In genomic region chr5:34525761-34526160, GRCh38 we compare ENCODE assay signal across 21 cellular contexts.
A peak's percentile ranks its signal among the peaks of the same experiment; 100 is the strongest.
DNase-seq lines count a peak whose midpoint lies in the region; ATAC-seq, FAIRE-seq and TF ChIP-seq lines count a peak whose summit lies in the region.
"Had no signal": no experiment of that assay in that cellular context is flagged by ENCODE, and none has a peak within 500 bp of the region (broad histone marks: within the 10 kb centered on the region; RNA-seq: fewer than 3 reads in every experiment).

No MANE protein-coding gene starts in this region.

- no peak overlapping the region for H4K8ac ChIP-seq in mesendoderm (ENCODE audit: low read depth, low read length)

- H3K79me2 ChIP-seq in HepG2 (ENCODE audit: insufficient read depth, low read length) (no peaks in the 10 kb centered on the region), mesendoderm (ENCODE audit: control insufficient read depth, insufficient read depth, low read length) (no peaks in the 10 kb centered on the region)

- intact Hi-C loops in HepG2 (cut with micrococcal nuclease; ENCODE audit: unreplicated experiment), result no loop called here

- no peaks in the 10 kb centered on the region for H3K27me3 ChIP-seq in liver (ENCODE audit: control insufficient read depth in 4 of 4, insufficient read depth in 4 of 4, low read length in 3 of 4)
- H3K27me3 ChIP-seq in HepG2 (ENCODE audit: control insufficient read depth in 1 of 2, insufficient read depth in 2 of 2, low read length in 2 of 2), result no peaks in the 10 kb centered on the region
- no peaks in the 10 kb centered on the region for H3K27me3 ChIP-seq in mesendoderm (ENCODE audit: insufficient read depth, low read length, poor library complexity)
- H3K27me3 ChIP-seq: MG63 had no signal

- H2BK5ac ChIP-seq in mesendoderm (ENCODE audit: low read length), result no peak overlapping the region

- CTCF ChIA-PET in HepG2 (lab: Yijun Ruan, JAX; ENCODE audit: low intra/inter-chr PET ratio, low total read pairs), result interaction anchor here (1.1 kb wide), 1 partner anchor 373 kb away, joined by 3 read pairs; no protein-coding TSS in a partner anchor

- POLR2A ChIA-PET in HepG2 (lab: Yijun Ruan, JAX), result no interaction called here

- TF ChIP-seq CTCF in liver (IDR thresholded peaks at IDR 0.05; ENCODE audit: low read depth, low read length, missing input control) (no peak), HepG2 (CRISPR knock-in tag; IDR thresholded peaks at IDR 0.05) (no peak)

- no peak overlapping the region for H3K23ac ChIP-seq in mesendoderm (ENCODE audit: low read length)

- H4K20me1 ChIP-seq in HepG2 (ENCODE audit: insufficient read depth, low read length), result no peaks in the 10 kb centered on the region

- no peaks in the 10 kb centered on the region for H3K79me1 ChIP-seq in mesendoderm (ENCODE audit: low read length)

- no peak overlapping the region for H3K4me2 ChIP-seq in HepG2 (ENCODE audit: low read depth, low read length)
- no peak overlapping the region for H3K4me2 ChIP-seq in mesendoderm (ENCODE audit: low read length)

- H3K9me3 ChIP-seq in liver (ENCODE audit: control insufficient read depth in 4 of 4, low read length in 3 of 4) (no peaks in the 10 kb centered on the region), HepG2 (ENCODE audit: low read length) (no peaks in the 10 kb centered on the region)
- H3K9me3 ChIP-seq: Caco-2, MG63 had no signal

- no peak overlapping the region for H3K56ac ChIP-seq in mesendoderm (ENCODE audit: low read length)

- H2BK15ac ChIP-seq in mesendoderm (replicated peaks; ENCODE audit: low read depth), result no peak overlapping the region

- no peak overlapping the region for H3K4ac ChIP-seq in mesendoderm (ENCODE audit: low read depth, low read length)

- 33% methylated on average over 6 of the region's 6 CpGs for WGBS in liver
- 35% methylated on average over 3 of the region's 6 CpGs for WGBS in HepG2 (ENCODE audit: low lambda C conversion rate)
- no CpG with 5 or more reads among the region's 6 CpGs for WGBS in mesendoderm (ENCODE audit: extremely low coverage, insufficient coverage, low lambda C conversion rate)

- H3K36me3 ChIP-seq in liver (ENCODE audit: control insufficient read depth in 4 of 4, insufficient read depth in 3 of 4, low read depth in 1 of 4, low read length in 3 of 4), result no peaks in the 10 kb centered on the region
- no peaks in the 10 kb centered on the region for H3K36me3 ChIP-seq in HepG2 (replicated peaks in 1 of 2; ENCODE audit: control insufficient read depth in 1 of 2, insufficient read depth in 2 of 2, low read length in 2 of 2)
- H3K36me3 ChIP-seq in mesendoderm (ENCODE audit: control insufficient read depth, insufficient read depth, low read length), result no peaks in the 10 kb centered on the region
- H3K36me3 ChIP-seq: MG63 had no signal

- H4K5ac ChIP-seq in mesendoderm (ENCODE audit: low read length), result no peak overlapping the region

- H2AFZ ChIP-seq in HepG2 (ENCODE audit: low read length), result no peak overlapping the region

- DNase-seq in HepG2 (ENCODE audit: low spot score) (no peak), dermis blood vessel endothelial cell (peak; percentile 86), lung microvascular endothelial cell (ENCODE audit: low read depth in 2 of 2) (peak; percentile 96 to 99), SIG-M5 (lab: John Stamatoyannopoulos, UW) (no peak), mesendoderm (no peak), GM12891 (ENCODE audit: insufficient read length, low spot score) (no peak)
- DNase-seq: Caco-2; CD8-positive, alpha-beta T cell; DMS79 treated with DMSO at 0.1 percent for 48 hours; KG1; MG63; NCI-H1105 treated with DMSO at 0.1 percent for 48 hours; NCI-H2029; NCI-H526 treated with DMSO at 0.1 percent for 48 hours; RPMI8226; SHP77 treated with DMSO at 0.1 percent for 48 hours had no signal

- H3K18ac ChIP-seq in mesendoderm (ENCODE audit: low read length), result no peak overlapping the region

- TF ChIP-seq EP300 in HepG2 (IDR thresholded peaks at IDR 0.05; ENCODE audit: low read depth in 2 of 2, low read length in 2 of 2), result no peak
- no peak for TF ChIP-seq EP300 in HepG2 (CRISPR knock-in tag; IDR thresholded peaks at IDR 0.05; ENCODE audit: borderline replicate concordance)

- in situ Hi-C loops in HepG2 (cut with HindIII; ENCODE audit: extremely low pct_ligation_motif_present, low pct_unique_long_range_greater_than_20kb), result no loop called here

- no peak for FAIRE-seq in HepG2 (lab: Jason Lieb, UNC)
- no peak for FAIRE-seq in GM12891 (lab: Jason Lieb, UNC)
- FAIRE-seq: GM19239, H54 had no signal

- H3K27ac ChIP-seq in liver (ENCODE audit: low read depth in 1 of 2, low read length in 2 of 2) (no peak overlapping the region), HepG2 (ENCODE audit: extremely low read length, insufficient read depth, low read length) (no peak overlapping the region), mesendoderm (ENCODE audit: low read depth, low read length) (no peak overlapping the region)
- H3K27ac ChIP-seq: C4-2B, SK-N-MC had no signal

- BruUV-seq in HepG2 (replicated peaks; lab: Mats Ljungman, UMichigan), result no TSS peak

- H2AK5ac ChIP-seq in mesendoderm (ENCODE audit: low read length), result no peak overlapping the region

- no peak overlapping the region for H3K9ac ChIP-seq in liver (ENCODE audit: low read depth in 1 of 2, low read length in 2 of 2)
- no peak overlapping the region for H3K9ac ChIP-seq in HepG2 (ENCODE audit: insufficient read depth, low read depth, low read length)
- no peak overlapping the region for H3K9ac ChIP-seq in mesendoderm (ENCODE audit: low read length)

- no peak overlapping the region for H2BK120ac ChIP-seq in mesendoderm (ENCODE audit: low read depth, low read length)

- TF ChIP-seq RAD21 in liver (IDR thresholded peaks at IDR 0.05) (peak; percentile 5 to 28), HepG2 (CRISPR knock-in tag; IDR thresholded peaks at IDR 0.05) (no peak)

- ATAC-seq in HepG2, result no peak
- ATAC-seq: CD8-positive, alpha-beta T cell had no signal

- H3K4me1 ChIP-seq in liver (ENCODE audit: control insufficient read depth in 4 of 4, insufficient read depth in 4 of 4, low read length in 3 of 4), result peaks cover 0 to 6% (median 2%) of the 10 kb centered on the region in 4 donors
- H3K4me1 ChIP-seq in HepG2 (ENCODE audit: insufficient read depth, low read length), result peaks cover 21% of the 10 kb centered on the region
- H3K4me1 ChIP-seq in mesendoderm (ENCODE audit: control insufficient read depth, low read depth, low read length), result no peaks in the 10 kb centered on the region

- H3K4me3 ChIP-seq in liver (ENCODE audit: low read depth in 1 of 3, low read length in 3 of 3) (no peak overlapping the region), HepG2 (replicated peaks in 1 of 3; ENCODE audit: insufficient read depth in 1 of 3, low read depth in 2 of 3, low read length in 3 of 3) (no peak overlapping the region), mesendoderm (ENCODE audit: low read length) (no peak overlapping the region)
- H3K4me3 ChIP-seq: MG63, SK-N-MC had no signal

- TF ChIP-seq POLR2A in HepG2 (IDR thresholded peaks at IDR 0.05; ENCODE audit: insufficient read depth in 1 of 2, low read depth in 2 of 2, low read length in 2 of 2) (no peak), GM12891 (IDR thresholded peaks at IDR 0.05; ENCODE audit: low read depth, low read length) (no peak)

TF ChIP-seq in liver, 16 proteins besides CTCF, POLR2A, EP300 and RAD21 (continues in another document):
- TF ChIP-seq YY1 (IDR thresholded peaks at IDR 0.05) (no peak), MAX (IDR thresholded peaks at IDR 0.05) (no peak), JUND (IDR thresholded peaks at IDR 0.05) (no peak), ATF3 (IDR thresholded peaks at IDR 0.05) (no peak), SP1 (IDR thresholded peaks at IDR 0.05) (no peak), NR2F2 (IDR thresholded peaks at IDR 0.05) (no peak), EGR1 (IDR thresholded peaks at IDR 0.05; ENCODE audit: low read depth in 2 of 2) (no peak), HNF4G (IDR thresholded peaks at IDR 0.05) (no peak), RXRA (IDR thresholded peaks at IDR 0.05) (no peak)

TF ChIP-seq in HepG2, 621 proteins besides CTCF, POLR2A, EP300 and RAD21:
- no peak for TF ChIP-seq ZNF10 (CRISPR knock-in tag; IDR thresholded peaks at IDR 0.05; ENCODE audit: borderline replicate concordance, low read depth)

TF ChIP-seq in GM12891, 5 proteins besides CTCF, POLR2A, EP300 and RAD21:
- TF ChIP-seq POLR2AphosphoS5 (IDR thresholded peaks at IDR 0.05; ENCODE audit: low read depth, low read length), result no peak
- no peak for TF ChIP-seq SPI1 (IDR thresholded peaks at IDR 0.05; ENCODE audit: low read depth, low read length)
- no peak for TF ChIP-seq TAF1 (IDR thresholded peaks at IDR 0.05; ENCODE audit: low read depth, low read length)
- no peak for TF ChIP-seq PAX5 (IDR thresholded peaks at IDR 0.05; ENCODE audit: insufficient read depth, low read length, severe bottlenecking)
- no peak for TF ChIP-seq POU2F2 (IDR thresholded peaks at IDR 0.05; ENCODE audit: low read depth, low read length)

Comparison
In these comparisons a context has a peak if more than half of its experiments do, and no peak if none do; other contexts are left out.
1. DNase-seq: peak in dermis blood vessel endothelial cell (single experiment) and lung microvascular endothelial cell (2 of 2); none in HepG2 (single experiment), SIG-M5 (single experiment), mesendoderm (single experiment) and GM12891 (single experiment).